8 cellular contexts compared by ENCODE assay signal in the genomic region with DNA sequence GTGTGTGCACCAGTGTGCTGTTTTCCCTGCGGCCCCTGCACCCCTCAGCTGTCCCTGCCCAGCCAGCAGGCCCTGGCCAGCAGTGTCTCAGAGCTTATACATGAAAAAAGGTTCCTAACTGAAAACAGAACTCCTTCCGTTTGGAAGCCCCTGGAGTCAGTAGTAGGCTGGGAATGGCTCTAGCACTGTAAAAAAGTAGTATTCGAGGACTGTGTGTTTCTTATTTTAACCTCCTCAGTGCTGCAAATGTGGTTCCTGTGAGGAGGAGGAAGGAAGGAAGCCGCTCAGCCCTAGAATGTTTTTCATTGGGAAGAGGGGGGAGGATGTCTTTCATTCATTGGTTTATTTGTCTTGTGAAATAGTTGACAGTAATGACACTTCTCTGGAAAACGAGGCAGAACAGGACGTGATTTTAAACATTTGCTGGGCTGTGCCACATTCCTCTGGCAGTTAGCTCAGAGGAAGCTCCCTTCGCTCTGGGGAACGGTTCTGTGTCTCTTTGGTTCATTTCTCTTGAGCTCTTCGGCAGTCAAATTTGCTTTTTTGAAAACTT.
A peak's percentile ranks its signal among the peaks of the same experiment; 100 is the strongest.
DNase-seq lines count a peak whose midpoint lies in the region; ATAC-seq and TF ChIP-seq lines count a peak whose summit lies in the region.

No MANE protein-coding gene starts in this region.

- H3K4me3 ChIP-seq in Peyer's patch = peak overlapping the region; percentile 50 to 69 (median 63)
- peak overlapping the region; percentile 61 to 75 (median 69) for H3K4me3 ChIP-seq in subcutaneous abdominal adipose tissue (ENCODE audit: low read depth in 1 of 5, low read length in 5 of 5)

- H3K27me3 Mint-ChIP-seq in activated naive CD4-positive, alpha-beta T cell treated with anti-CD3 and anti-CD28 coated beads, Interleukin-2, amount 10 ng/mL, durations not matched to agents 7 days and 5 days = peaks cover 10% of the 10 kb centered on the region
- H3K27me3 Mint-ChIP-seq in chondrocyte (ENCODE audit: low read depth) = no peaks in the 10 kb centered on the region

- H3K4me1 ChIP-seq in Peyer's patch = peaks cover 3 to 60% (median 7%) of the 10 kb centered on the region in 4 donors
- peaks cover 9 to 72% (median 71%) of the 10 kb centered on the region in 5 donors for H3K4me1 ChIP-seq in subcutaneous abdominal adipose tissue (ENCODE audit: control insufficient read depth in 5 of 5, insufficient read depth in 5 of 5, low read length in 5 of 5)

- H3K4me3 Mint-ChIP-seq in activated naive CD4-positive, alpha-beta T cell treated with anti-CD3 and anti-CD28 coated beads, Interleukin-2, amount 10 ng/mL, durations not matched to agents 7 days and 5 days = peak overlapping the region; percentile 91
- H3K4me3 Mint-ChIP-seq in chondrocyte (ENCODE audit: unreplicated experiment) = peak overlapping the region; percentile 85

- ATAC-seq in GM21619 (IDR thresholded peaks at IDR 0.05; ENCODE audit: unreplicated experiment) (no peak), HG03108 (IDR thresholded peaks at IDR 0.05; ENCODE audit: unreplicated experiment) (no peak)

- no peaks in the 10 kb centered on the region for H3K36me3 ChIP-seq in Peyer's patch
- no peaks in the 10 kb centered on the region for H3K36me3 ChIP-seq in subcutaneous abdominal adipose tissue (ENCODE audit: control insufficient read depth in 5 of 5, insufficient read depth in 5 of 5, low read length in 5 of 5)

- no peaks in the 10 kb centered on the region for H3K9me3 Mint-ChIP-seq in activated naive CD4-positive, alpha-beta T cell treated with anti-CD3 and anti-CD28 coated beads, Interleukin-2, amount 10 ng/mL, durations not matched to agents 7 days and 5 days
- H3K9me3 Mint-ChIP-seq in chondrocyte (ENCODE audit: low read depth) = no peaks in the 10 kb centered on the region

- no peak for TF ChIP-seq CTCF in Peyer's patch (IDR thresholded peaks at IDR 0.05)
- TF ChIP-seq CTCF in chondrocyte (IDR thresholded peaks at IDR 0.05) = no peak

- H3K9ac ChIP-seq in subcutaneous abdominal adipose tissue (ENCODE audit: low read length in 5 of 5) = peak overlapping the region; percentile 42 to 94 (median 86)

- peak overlapping the region; percentile 88 to 92 (median 90) for H3K27ac ChIP-seq in Peyer's patch
- H3K27ac ChIP-seq in subcutaneous abdominal adipose tissue (ENCODE audit: low read depth, low read length) = peak overlapping the region; percentile 98

- H3K9me3 ChIP-seq in Peyer's patch (no peaks in the 10 kb centered on the region), subcutaneous abdominal adipose tissue (ENCODE audit: control insufficient read depth in 5 of 5, low read length in 5 of 5) (no peaks in the 10 kb centered on the region)

- CTCF ChIA-PET in activated naive CD4-positive, alpha-beta T cell treated with anti-CD3 and anti-CD28 coated beads, Interleukin-2, amount 10 ng/mL, durations not matched to agents 7 days and 5 days (lab: Charles Lee) = interaction anchor here (0.6 to 3.5 kb wide), 12 partner anchors 12 to 145 kb away, joined by 3 to 36 read pairs (median 6); no protein-coding TSS in a partner anchor

- DNase-seq in activated naive CD4-positive, alpha-beta T cell treated with anti-CD3 and anti-CD28 coated beads, Interleukin-2, amount 10 ng/mL, durations not matched to agents 7 days and 5 days = peak; percentile 32
- DNase-seq in activated naive CD4-positive, alpha-beta T cell treated with anti-CD3 and anti-CD28 coated beads, Interleukin-2, amount 50 U/mL, for 16 hours = no peak
- DNase-seq in Peyer's patch = no peak
- no peak for DNase-seq in chondrocyte (ENCODE audit: low spot score)
- peak; percentile 76 for DNase-seq in left kidney (ENCODE audit: low read depth, low spot score)

- H3K27ac Mint-ChIP-seq in activated naive CD4-positive, alpha-beta T cell treated with anti-CD3 and anti-CD28 coated beads, Interleukin-2, amount 10 ng/mL, durations not matched to agents 7 days and 5 days = peak overlapping the region; percentile 91
- peak overlapping the region; percentile 98 for H3K27ac Mint-ChIP-seq in chondrocyte (ENCODE audit: unreplicated experiment)

- H3K36me3 Mint-ChIP-seq in activated naive CD4-positive, alpha-beta T cell treated with anti-CD3 and anti-CD28 coated beads, Interleukin-2, amount 10 ng/mL, durations not matched to agents 7 days and 5 days = peaks cover 42% of the 10 kb centered on the region
- H3K36me3 Mint-ChIP-seq in chondrocyte (ENCODE audit: low read depth) = no peaks in the 10 kb centered on the region

- H3K27me3 ChIP-seq in Peyer's patch = no peaks in the 10 kb centered on the region
- no peaks in the 10 kb centered on the region for H3K27me3 ChIP-seq in subcutaneous abdominal adipose tissue (ENCODE audit: control insufficient read depth in 5 of 5, insufficient read depth in 4 of 5, low read length in 5 of 5)

- peaks cover 47% of the 10 kb centered on the region for H3K4me1 Mint-ChIP-seq in activated naive CD4-positive, alpha-beta T cell treated with anti-CD3 and anti-CD28 coated beads, Interleukin-2, amount 10 ng/mL, durations not matched to agents 7 days and 5 days
- peaks cover 84% of the 10 kb centered on the region for H3K4me1 Mint-ChIP-seq in chondrocyte (ENCODE audit: low read depth)

- TF ChIP-seq POLR2A in Peyer's patch (IDR thresholded peaks at IDR 0.05) = no peak

Comparison
In these comparisons a context has a peak if more than half of its experiments do, and no peak if none do; other contexts are left out.
1. DNase-seq: peak in activated naive CD4-positive, alpha-beta T cell treated with anti-CD3 and anti-CD28 coated beads, Interleukin-2, amount 10 ng/mL, durations not matched to agents 7 days and 5 days (single experiment) and left kidney (single experiment); none in activated naive CD4-positive, alpha-beta T cell treated with anti-CD3 and anti-CD28 coated beads, Interleukin-2, amount 50 U/mL, for 16 hours (single experiment), Peyer's patch (0 of 3) and chondrocyte (single experiment).